Comparison of ENCODE assay signal across 19 cellular contexts in the genomic region with DNA sequence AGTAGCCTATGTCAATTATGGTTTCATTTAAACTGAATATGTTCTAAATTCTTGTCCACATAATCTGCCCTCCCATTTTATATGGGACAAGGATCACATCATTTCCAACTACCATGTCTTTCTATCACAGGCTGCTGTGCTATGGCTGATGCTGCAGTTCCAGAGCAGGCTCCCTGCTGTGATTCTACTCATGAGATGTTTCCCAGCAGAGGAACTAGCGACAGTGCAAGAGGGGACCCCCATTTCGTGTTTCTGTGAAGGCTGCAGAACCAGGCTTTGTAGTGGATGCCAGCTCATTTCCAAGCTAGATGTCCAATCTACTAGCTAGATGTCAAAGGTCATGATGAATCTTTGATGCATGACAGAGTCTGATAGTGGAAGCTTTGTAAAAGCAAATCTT. TPM values are rescaled to one million over a fixed set of nuclear protein-coding genes. Genes with fewer than 3 reads are reported as not detected.
A peak's percentile ranks its signal among the peaks of the same experiment; 100 is the strongest.
DNase-seq lines count a peak whose midpoint lies in the region; TF ChIP-seq lines count a peak whose summit lies in the region.
"Had no signal": no experiment of that assay in that cellular context is flagged by ENCODE, and none has a peak within 500 bp of the region (broad histone marks: within the 10 kb centered on the region; RNA-seq: fewer than 3 reads in every experiment).

No MANE protein-coding gene starts in this region.

- CTCF ChIA-PET in RWPE1 (lab: Yijun Ruan, JAX): no interaction called here

- DNase-seq in NCI-H2227 (lab: John Stamatoyannopoulos, UW; ENCODE audit: unreplicated experiment): peak; percentile 42
- DNase-seq in iPS-NIHi11 (ENCODE audit: low spot score): peak; percentile 38
- DNase-seq in neural progenitor cell (ENCODE audit: low spot score): peak; percentile 39
- no peak for DNase-seq in RWPE1 (ENCODE audit: low spot score)
- DNase-seq in cerebellar nuclear complex (lab: John Stamatoyannopoulos, UW): no peak
- DNase-seq in NCI-H69 (lab: John Stamatoyannopoulos, UW): no peak
- DNase-seq: CD4-positive, CD25-positive, alpha-beta regulatory T cell; GOT3; NCI-H1105; NCI-H146; NCI-H2029; NCI-H446; Peyer's patch; SJCRH30; T-cell had no signal

- H3K9me3 ChIP-seq in BLaER1 (peaks cover 15% of the 10 kb centered on the region), neural progenitor cell (ENCODE audit: low read depth) (peaks cover 5% of the 10 kb centered on the region)
- H3K9me3 ChIP-seq: Peyer's patch, SJCRH30 had no signal

- no peaks in the 10 kb centered on the region for H3K27me3 ChIP-seq in BLaER1
- no peaks in the 10 kb centered on the region for H3K27me3 ChIP-seq in neural progenitor cell
- H3K27me3 ChIP-seq: Peyer's patch, SJCRH30 had no signal

- no peak for TF ChIP-seq CTCF in neural progenitor cell (IDR thresholded peaks at IDR 0.05)
- no peak for TF ChIP-seq CTCF in RWPE1 (conservative IDR thresholded peaks at IDR 0.05; ENCODE audit: low read depth)

- no peaks in the 10 kb centered on the region for H3F3A ChIP-seq in neural progenitor cell (ENCODE audit: low read depth)

- no peak overlapping the region for H3K4me3 ChIP-seq in BLaER1
- no peak overlapping the region for H3K4me3 ChIP-seq in neural progenitor cell
- H3K4me3 ChIP-seq: Peyer's patch, SJCRH30 had no signal

- H3K4me3 Mint-ChIP-seq in neural progenitor cell: no peak overlapping the region
- H3K4me3 Mint-ChIP-seq: B cell, IgD-negative memory B cell, T-cell had no signal

- POLR2A ChIA-PET in RWPE1 (lab: Yijun Ruan, JAX; ENCODE audit: low non-redundant PET): interaction anchor here (0.7 kb wide), 1 partner anchor 223 kb away, joined by 4 read pairs; no protein-coding TSS in a partner anchor

- H3K36me3 ChIP-seq in BLaER1 (no peaks in the 10 kb centered on the region), neural progenitor cell (no peaks in the 10 kb centered on the region)
- H3K36me3 ChIP-seq: Peyer's patch, SJCRH30 had no signal

- no peaks in the 10 kb centered on the region for H3K36me3 Mint-ChIP-seq in neural progenitor cell
- H3K36me3 Mint-ChIP-seq: CD4-positive, CD25-positive, alpha-beta regulatory T cell; IgD-negative memory B cell; T-cell had no signal

- H3K4me1 ChIP-seq in BLaER1 (peaks cover 36% of the 10 kb centered on the region), neural progenitor cell (no peaks in the 10 kb centered on the region)
- H3K4me1 ChIP-seq: Peyer's patch, SJCRH30 had no signal

- H3K79me2 ChIP-seq in neural progenitor cell (ENCODE audit: low read depth): no peaks in the 10 kb centered on the region

- H3K4me1 Mint-ChIP-seq in neural progenitor cell: peaks cover 10% of the 10 kb centered on the region
- H3K4me1 Mint-ChIP-seq: B cell; CD4-positive, CD25-positive, alpha-beta regulatory T cell; IgD-negative memory B cell; T-cell had no signal

- peaks cover 9% of the 10 kb centered on the region for H3K27me3 Mint-ChIP-seq in neural progenitor cell (ENCODE audit: insufficient read depth, low read depth)
- H3K27me3 Mint-ChIP-seq: B cell; CD4-positive, CD25-positive, alpha-beta regulatory T cell; IgD-negative memory B cell had no signal

- H3K9me3 Mint-ChIP-seq in neural progenitor cell: peaks cover 25% of the 10 kb centered on the region

- H3K9ac ChIP-seq in BLaER1 (no peak overlapping the region), neural progenitor cell (no peak overlapping the region)

- no peak overlapping the region for H3K27ac Mint-ChIP-seq in neural progenitor cell
- H3K27ac Mint-ChIP-seq: B cell; CD4-positive, CD25-positive, alpha-beta regulatory T cell; IgD-negative memory B cell; T-cell had no signal

- no peak overlapping the region for H3K27ac ChIP-seq in BLaER1
- no peak overlapping the region for H3K27ac ChIP-seq in neural progenitor cell
- no peak overlapping the region for H3K27ac ChIP-seq in RWPE1
- H3K27ac ChIP-seq: Peyer's patch, SJCRH30 had no signal

- H2AFZ ChIP-seq in neural progenitor cell (replicated peaks): no peak overlapping the region

- H4K20me1 ChIP-seq in BLaER1 (no peaks in the 10 kb centered on the region), neural progenitor cell (ENCODE audit: low read depth) (no peaks in the 10 kb centered on the region)

- H3K4me2 ChIP-seq in BLaER1 (peak overlapping the region; percentile 40), neural progenitor cell (no peak overlapping the region)

RNA-seq across cellular contexts. Expression of a gene that starts 21.2 kb away (rescaled TPM):
- 0.09 and 0.46 TPM in 2 replicates for total RNA-seq in neural progenitor cell (ENCODE audit: low replicate concordance)
- total RNA-seq: CD4-positive, CD25-positive, alpha-beta regulatory T cell; OCI-LY7; SJCRH30 had no signal

Comparison
In these comparisons a context has a peak if more than half of its experiments do, and no peak if none do; other contexts are left out.
1. DNase-seq: peak in NCI-H2227 (single experiment), iPS-NIHi11 (single experiment) and neural progenitor cell (single experiment); none in RWPE1 (single experiment), cerebellar nuclear complex (0 of 2) and NCI-H69 (single experiment).